ENCODE assay signal across 1 cellular context in genomic region chr20:53608071-53608455, GRCh38.
TF ChIP-seq lines count a peak whose summit lies in the region.

No MANE protein-coding gene starts in this region.

TF ChIP-seq in GM23338, 12 proteins besides CTCF, POLR2A, EP300 and RAD21 (continued from another document):
- no peak for TF ChIP-seq ZNF462 (CRISPR knock-in tag; IDR thresholded peaks at IDR 0.05)
- TF ChIP-seq, protein P1, sequence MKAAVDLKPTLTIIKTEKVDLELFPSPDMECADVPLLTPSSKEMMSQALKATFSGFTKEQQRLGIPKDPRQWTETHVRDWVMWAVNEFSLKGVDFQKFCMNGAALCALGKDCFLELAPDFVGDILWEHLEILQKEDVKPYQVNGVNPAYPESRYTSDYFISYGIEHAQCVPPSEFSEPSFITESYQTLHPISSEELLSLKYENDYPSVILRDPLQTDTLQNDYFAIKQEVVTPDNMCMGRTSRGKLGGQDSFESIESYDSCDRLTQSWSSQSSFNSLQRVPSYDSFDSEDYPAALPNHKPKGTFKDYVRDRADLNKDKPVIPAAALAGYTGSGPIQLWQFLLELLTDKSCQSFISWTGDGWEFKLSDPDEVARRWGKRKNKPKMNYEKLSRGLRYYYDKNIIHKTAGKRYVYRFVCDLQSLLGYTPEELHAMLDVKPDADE (IDR thresholded peaks at IDR 0.05): no peak
- no peak for TF ChIP-seq NANOG (IDR thresholded peaks at IDR 0.05; ENCODE audit: borderline replicate concordance)
